In the genomic region with DNA sequence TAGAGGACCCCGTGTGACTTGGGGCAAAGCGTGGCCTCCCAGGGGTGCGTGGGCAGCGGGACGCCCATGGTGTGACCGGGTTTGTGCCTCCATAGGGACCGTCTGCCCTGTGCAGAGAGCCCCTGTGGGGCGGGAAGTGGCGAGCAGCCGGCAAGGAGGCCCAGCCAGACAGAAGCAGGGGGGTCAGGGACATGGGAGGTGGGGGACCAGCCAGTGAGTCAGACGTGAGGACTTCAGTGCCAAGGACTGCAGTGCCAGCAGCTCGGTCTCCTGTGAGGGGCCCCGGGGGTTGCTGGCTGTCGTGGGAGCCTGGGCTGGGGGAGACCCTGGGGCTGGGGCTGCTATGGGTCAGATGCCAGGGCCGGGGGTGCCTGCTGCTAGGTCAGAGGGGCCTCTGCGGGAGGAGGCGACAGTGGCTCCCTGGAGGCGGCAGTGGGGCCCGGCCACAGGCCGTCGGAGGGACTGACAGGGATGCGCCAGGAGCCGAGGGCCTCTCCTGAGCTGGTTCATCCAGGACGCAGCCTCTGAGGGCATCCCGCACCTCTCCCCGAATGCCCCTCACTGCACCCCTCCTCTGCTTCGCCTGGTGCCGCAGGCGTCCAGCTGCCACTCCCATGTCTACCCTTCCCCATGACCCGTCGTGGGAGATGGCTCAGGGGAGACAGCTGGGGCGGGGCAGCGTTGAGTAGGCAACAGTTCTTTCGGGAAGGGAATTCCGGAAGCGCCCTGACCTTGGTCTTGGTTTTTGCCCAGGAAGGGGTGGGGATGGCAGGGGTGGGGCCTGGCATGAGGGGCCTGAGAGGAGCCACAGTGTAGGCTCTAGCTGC, we compare ENCODE assay signal across 10 cellular contexts.
DNase-seq lines count a peak whose midpoint lies in the region; ATAC-seq, FAIRE-seq and TF ChIP-seq lines count a peak whose summit lies in the region.
"Had no signal": no experiment of that assay in that cellular context is flagged by ENCODE, and none has a peak within 500 bp of the region (broad histone marks: within the 10 kb centered on the region; RNA-seq: fewer than 3 reads in every experiment).

No MANE protein-coding gene starts in this region.

- H3K4me1 Mint-ChIP-seq in MCF 10A (ENCODE audit: insufficient read depth, unreplicated experiment): no peaks in the 10 kb centered on the region
- peaks cover 24% of the 10 kb centered on the region for H3K4me1 Mint-ChIP-seq in stimulated activated effector memory CD8-positive, alpha-beta T cell treated with anti-CD3 and anti-CD28 coated beads, Interleukin-12 subunit alpha, Interleukin-12 subunit beta, amount 100 ng/mL, for 72 hours
- H3K4me1 Mint-ChIP-seq: activated naive CD4-positive, alpha-beta T cell treated with anti-CD3 and anti-CD28 coated beads, Interleukin-2, amount 50 U/mL, for 24 hours had no signal

- no peaks in the 10 kb centered on the region for H3K9me3 Mint-ChIP-seq in MCF 10A (ENCODE audit: unreplicated experiment)
- no peaks in the 10 kb centered on the region for H3K9me3 Mint-ChIP-seq in stimulated activated effector memory CD8-positive, alpha-beta T cell treated with anti-CD3 and anti-CD28 coated beads, Interleukin-12 subunit alpha, Interleukin-12 subunit beta, amount 100 ng/mL, for 72 hours
- H3K9me3 Mint-ChIP-seq: activated naive CD4-positive, alpha-beta T cell treated with anti-CD3 and anti-CD28 coated beads, Interleukin-2, amount 50 U/mL, for 24 hours had no signal

- H3K27ac ChIP-seq in cardiac muscle cell: peak overlapping the region; percentile 75
- H3K27ac ChIP-seq in keratinocyte (ENCODE audit: control insufficient read depth, insufficient read depth, low read length): no peak overlapping the region
- peak overlapping the region in 1 of 2 donors; percentile 41 for H3K27ac ChIP-seq in uterus

- H3K36me3 ChIP-seq in cardiac muscle cell (peaks cover 14% of the 10 kb centered on the region), keratinocyte (ENCODE audit: control insufficient read depth in 2 of 2, extremely low read depth in 1 of 2, insufficient read depth in 2 of 2, low read length in 2 of 2) (peaks cover 0 to 27% of the 10 kb centered on the region in 2 experiments), uterus (no peaks in the 10 kb centered on the region)

- POLR2A ChIA-PET in MCF 10A (lab: Yijun Ruan, JAX): interaction anchor here (0.6 to 1.4 kb wide), 4 partner anchors 34 to 641 kb away, joined by 3 read pairs; partner anchors contain the start of genes RPL36, SAFB and SAFB2

- TF ChIP-seq POLR2A in uterus (IDR thresholded peaks at IDR 0.05): no peak

- no peaks in the 10 kb centered on the region for H3K27me3 Mint-ChIP-seq in MCF 10A (ENCODE audit: insufficient read depth, unreplicated experiment)
- H3K27me3 Mint-ChIP-seq: activated naive CD4-positive, alpha-beta T cell treated with anti-CD3 and anti-CD28 coated beads, Interleukin-2, amount 50 U/mL, for 24 hours had no signal

- BruUV-seq in MCF 10A (replicated peaks; lab: Mats Ljungman, UMichigan): no TSS peak

- intact Hi-C loops in Right ventricle myocardium inferior (cut with DNase I) (loop anchor here (1.0 kb wide), 1 partner anchor 529 kb away; no protein-coding TSS in a partner anchor), MCF 10A (cut with micrococcal nuclease) (loop anchor here (1.0 kb wide), 1 partner anchor 529 kb away; no protein-coding TSS in a partner anchor), uterus (cut with DNase I; ENCODE audit: low total_unique reads) (loop anchor here (5.0 kb wide), 1 partner anchor 528 kb away; no protein-coding TSS in a partner anchor)

- peak overlapping the region; percentile 60 for H3K9ac ChIP-seq in keratinocyte (ENCODE audit: control insufficient read depth, extremely low read depth, insufficient read depth, low read length)

- H3K79me2 ChIP-seq in keratinocyte (ENCODE audit: control insufficient read depth, insufficient read depth, low read length): no peaks in the 10 kb centered on the region

- DNase-seq in cardiac muscle cell (ENCODE audit: low read depth in 1 of 2, low spot score in 1 of 2) (peak in 1 of 2 donors; percentile 65), Right ventricle myocardium inferior (ENCODE audit: missing footprints) (no peak), MCF 10A (ENCODE audit: unreplicated experiment) (peak; percentile 17), keratinocyte (ENCODE audit: low read depth, low spot score) (no peak), uterus (peak; percentile 59 to 61), UCSD-AML1 (lab: John Stamatoyannopoulos, UW; ENCODE audit: unreplicated experiment) (no peak)
- DNase-seq in stimulated activated effector memory CD8-positive, alpha-beta T cell treated with anti-CD3 and anti-CD28 coated beads, Interleukin-12 subunit alpha, Interleukin-12 subunit beta, amount 100 ng/mL, for 72 hours (ENCODE audit: low spot score in 2 of 2): no peak

- H3K27ac Mint-ChIP-seq in MCF 10A (ENCODE audit: low read depth, unreplicated experiment): no peak overlapping the region
- no peak overlapping the region for H3K27ac Mint-ChIP-seq in stimulated activated effector memory CD8-positive, alpha-beta T cell treated with anti-CD3 and anti-CD28 coated beads, Interleukin-12 subunit alpha, Interleukin-12 subunit beta, amount 100 ng/mL, for 72 hours
- H3K27ac Mint-ChIP-seq: activated naive CD4-positive, alpha-beta T cell treated with anti-CD3 and anti-CD28 coated beads, Interleukin-2, amount 50 U/mL, for 24 hours had no signal

- no peak for TF ChIP-seq CTCF in cardiac muscle cell (IDR thresholded peaks at IDR 0.05; ENCODE audit: low read depth, low read length)
- TF ChIP-seq CTCF in MCF 10A (IDR thresholded peaks at IDR 0.05; ENCODE audit: unreplicated experiment): no peak
- no peak for TF ChIP-seq CTCF in keratinocyte (optimal IDR thresholded peaks at IDR 0.05 in 1 of 3, IDR thresholded peaks at IDR 0.05 in 1 of 3, conservative IDR thresholded peaks at IDR 0.05 in 1 of 3; ENCODE audit: extremely low read depth in 1 of 3, insufficient read depth in 2 of 3, low read length in 3 of 3)
- no peak for TF ChIP-seq CTCF in uterus (IDR thresholded peaks at IDR 0.05)

- dilution Hi-C loops in keratinocyte (cut with MboI; ENCODE audit: extremely low pct_ligation_motif_present, low sequenced_read_pairs): no loop called here

- CTCF ChIA-PET in MCF 10A (lab: Yijun Ruan, JAX): interaction anchor here (0.5 to 1.8 kb wide), 23 partner anchors 13 to 691 kb away, joined by 3 to 9 read pairs (median 3); partner anchors contain the start of gene KDM4B

- ATAC-seq in Right ventricle myocardium inferior (no peak), HG03108 (IDR thresholded peaks at IDR 0.05; ENCODE audit: unreplicated experiment) (no peak)
- no peak for ATAC-seq in stimulated activated effector memory CD8-positive, alpha-beta T cell treated with anti-CD3 and anti-CD28 coated beads, Interleukin-12 subunit alpha, Interleukin-12 subunit beta, amount 100 ng/mL, for 72 hours

- H4K20me1 ChIP-seq in keratinocyte (ENCODE audit: control insufficient read depth, extremely low read depth, insufficient read depth, low read length): peaks cover 16% of the 10 kb centered on the region

- H3K27me3 ChIP-seq in cardiac muscle cell: no peaks in the 10 kb centered on the region
- H3K27me3 ChIP-seq in keratinocyte (ENCODE audit: control insufficient read depth, extremely low read depth, insufficient read depth, low read length): no peaks in the 10 kb centered on the region
- H3K27me3 ChIP-seq in uterus: no peaks in the 10 kb centered on the region
- H3K27me3 ChIP-seq: BE2C had no signal

- H3K9me1 ChIP-seq in keratinocyte (ENCODE audit: control insufficient read depth, extremely low read depth, insufficient read depth, low read length): no peaks in the 10 kb centered on the region

- H3K4me1 ChIP-seq in cardiac muscle cell (ENCODE audit: low read depth): peaks cover 14% of the 10 kb centered on the region
- peaks cover 34% of the 10 kb centered on the region for H3K4me1 ChIP-seq in keratinocyte (ENCODE audit: control insufficient read depth, extremely low read depth, insufficient read depth, low read length)
- peaks cover 0 to 15% of the 10 kb centered on the region in 2 donors for H3K4me1 ChIP-seq in uterus

- H2AFZ ChIP-seq in keratinocyte (ENCODE audit: control insufficient read depth, low read length): no peak overlapping the region

- no peaks in the 10 kb centered on the region for H3K9me3 ChIP-seq in cardiac muscle cell (ENCODE audit: low read depth)
- no peaks in the 10 kb centered on the region for H3K9me3 ChIP-seq in keratinocyte (ENCODE audit: control insufficient read depth, low read depth, low read length)
- no peaks in the 10 kb centered on the region for H3K9me3 ChIP-seq in uterus
- H3K9me3 ChIP-seq: BE2C had no signal

- FAIRE-seq in keratinocyte (lab: Jason Lieb, UNC): no peak

- H3K36me3 Mint-ChIP-seq in MCF 10A (ENCODE audit: insufficient read depth, unreplicated experiment): peaks cover 48% of the 10 kb centered on the region
- peaks cover 23% of the 10 kb centered on the region for H3K36me3 Mint-ChIP-seq in stimulated activated effector memory CD8-positive, alpha-beta T cell treated with anti-CD3 and anti-CD28 coated beads, Interleukin-12 subunit alpha, Interleukin-12 subunit beta, amount 100 ng/mL, for 72 hours

- no peak overlapping the region for H3K4me3 Mint-ChIP-seq in MCF 10A (ENCODE audit: unreplicated experiment)
- no peak overlapping the region for H3K4me3 Mint-ChIP-seq in stimulated activated effector memory CD8-positive, alpha-beta T cell treated with anti-CD3 and anti-CD28 coated beads, Interleukin-12 subunit alpha, Interleukin-12 subunit beta, amount 100 ng/mL, for 72 hours
- H3K4me3 Mint-ChIP-seq: activated naive CD4-positive, alpha-beta T cell treated with anti-CD3 and anti-CD28 coated beads, Interleukin-2, amount 50 U/mL, for 24 hours had no signal

- H3K4me3 ChIP-seq in cardiac muscle cell: no peak overlapping the region
- peak overlapping the region in 1 of 3 experiments; percentile 36 for H3K4me3 ChIP-seq in keratinocyte (ENCODE audit: control insufficient read depth in 2 of 3, extremely low read depth in 1 of 3, insufficient read depth in 2 of 3, low read depth in 1 of 3, low read length in 3 of 3)
- no peak overlapping the region for H3K4me3 ChIP-seq in uterus

- H3K4me2 ChIP-seq in keratinocyte (ENCODE audit: control insufficient read depth, extremely low read depth, insufficient read depth, low read depth, low read length): peak overlapping the region; percentile 46

Comparison
In these comparisons a context has a peak if more than half of its experiments do, and no peak if none do; other contexts are left out.
1. DNase-seq: peak in MCF 10A (single experiment) and uterus (2 of 2); none in Right ventricle myocardium inferior (single experiment), keratinocyte (single experiment), stimulated activated effector memory CD8-positive, alpha-beta T cell treated with anti-CD3 and anti-CD28 coated beads, Interleukin-12 subunit alpha, Interleukin-12 subunit beta, amount 100 ng/mL, for 72 hours (0 of 2) and UCSD-AML1 (single experiment).